ENCODE assay signal across 1 cellular context in the genomic region with DNA sequence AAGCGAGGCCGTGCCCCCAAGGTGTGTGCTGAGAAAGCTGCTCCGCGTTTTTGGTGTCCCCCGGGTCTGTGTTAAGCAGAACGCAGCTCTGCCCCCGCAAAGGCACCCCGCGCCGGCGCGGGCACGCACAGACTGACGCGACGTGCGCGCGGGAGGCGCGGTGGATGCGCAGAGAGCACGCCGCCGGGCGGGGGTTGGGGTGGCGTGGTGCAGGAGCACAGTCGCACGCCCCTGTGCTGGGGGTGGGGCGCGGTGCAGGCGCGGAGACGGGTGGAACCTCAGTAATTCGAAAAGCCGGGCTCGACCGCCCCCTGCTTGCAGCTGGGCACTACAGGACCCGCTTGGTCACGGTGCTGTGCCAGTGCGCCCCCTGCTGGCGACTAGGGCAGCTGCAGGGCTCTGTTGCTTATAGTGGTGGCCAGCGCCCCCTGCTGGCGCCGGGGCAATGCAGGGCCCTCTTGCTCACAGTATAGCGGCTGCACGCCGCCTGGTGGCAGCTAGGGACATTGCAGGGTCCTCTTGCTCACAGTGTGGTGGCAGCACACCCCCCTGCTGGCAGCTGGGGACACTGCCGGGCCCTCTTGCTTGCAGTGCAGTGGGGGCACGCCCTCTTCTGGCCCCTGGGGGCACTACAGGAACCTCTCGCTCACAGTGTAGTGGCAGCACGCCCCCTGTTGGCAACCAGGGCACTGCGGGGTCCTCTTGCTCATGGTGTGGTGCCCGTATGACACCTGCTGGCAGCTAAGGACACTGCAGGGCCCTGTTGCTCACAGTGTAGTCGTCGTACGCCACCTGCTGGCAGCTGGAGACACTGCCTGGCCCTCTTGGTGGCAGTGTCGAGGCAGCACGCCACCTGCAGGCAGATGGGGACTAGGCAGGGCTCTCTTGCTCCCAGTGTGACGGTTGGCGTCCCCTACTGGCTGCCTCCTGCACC.
TF ChIP-seq lines count a peak whose summit lies in the region.

No MANE protein-coding gene starts in this region.

TF ChIP-seq in HepG2, 621 proteins besides CTCF, POLR2A, EP300 and RAD21 (continued from another document):
- TF ChIP-seq, protein P1, sequence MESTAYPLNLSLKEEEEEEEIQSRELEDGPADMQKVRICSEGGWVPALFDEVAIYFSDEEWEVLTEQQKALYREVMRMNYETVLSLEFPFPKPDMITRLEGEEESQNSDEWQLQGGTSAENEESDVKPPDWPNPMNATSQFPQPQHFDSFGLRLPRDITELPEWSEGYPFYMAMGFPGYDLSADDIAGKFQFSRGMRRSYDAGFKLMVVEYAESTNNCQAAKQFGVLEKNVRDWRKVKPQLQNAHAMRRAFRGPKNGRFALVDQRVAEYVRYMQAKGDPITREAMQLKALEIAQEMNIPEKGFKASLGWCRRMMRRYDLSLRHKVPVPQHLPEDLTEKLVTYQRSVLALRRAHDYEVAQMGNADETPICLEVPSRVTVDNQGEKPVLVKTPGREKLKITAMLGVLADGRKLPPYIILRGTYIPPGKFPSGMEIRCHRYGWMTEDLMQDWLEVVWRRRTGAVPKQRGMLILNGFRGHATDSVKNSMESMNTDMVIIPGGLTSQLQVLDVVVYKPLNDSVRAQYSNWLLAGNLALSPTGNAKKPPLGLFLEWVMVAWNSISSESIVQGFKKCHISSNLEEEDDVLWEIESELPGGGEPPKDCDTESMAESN (CRISPR knock-in tag; conservative IDR thresholded peaks at IDR 0.05), result 0 out of 2 replicates have a peak, but pooled peaks have one; percentile 21
- TF ChIP-seq, protein P2, sequence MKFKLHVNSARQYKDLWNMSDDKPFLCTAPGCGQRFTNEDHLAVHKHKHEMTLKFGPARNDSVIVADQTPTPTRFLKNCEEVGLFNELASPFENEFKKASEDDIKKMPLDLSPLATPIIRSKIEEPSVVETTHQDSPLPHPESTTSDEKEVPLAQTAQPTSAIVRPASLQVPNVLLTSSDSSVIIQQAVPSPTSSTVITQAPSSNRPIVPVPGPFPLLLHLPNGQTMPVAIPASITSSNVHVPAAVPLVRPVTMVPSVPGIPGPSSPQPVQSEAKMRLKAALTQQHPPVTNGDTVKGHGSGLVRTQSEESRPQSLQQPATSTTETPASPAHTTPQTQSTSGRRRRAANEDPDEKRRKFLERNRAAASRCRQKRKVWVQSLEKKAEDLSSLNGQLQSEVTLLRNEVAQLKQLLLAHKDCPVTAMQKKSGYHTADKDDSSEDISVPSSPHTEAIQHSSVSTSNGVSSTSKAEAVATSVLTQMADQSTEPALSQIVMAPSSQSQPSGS (CRISPR knock-in tag; IDR thresholded peaks at IDR 0.05), result peak; percentile 28; the same call in 1 of the 2 replicates
- TF ChIP-seq GABPB1 (CRISPR knock-in tag; IDR thresholded peaks at IDR 0.05) (peak; percentile 37; the same call in 1 of the 2 replicates), SMC3 (IDR thresholded peaks at IDR 0.05; ENCODE audit: low read length) (0 out of 2 replicates have a peak, but pooled peaks have one; percentile 7), SALL1 (CRISPR knock-in tag; IDR thresholded peaks at IDR 0.05) (0 out of 2 replicates have a peak, but pooled peaks have one; percentile 11), HOXA3 (CRISPR knock-in tag; IDR thresholded peaks at IDR 0.05) (peak; percentile 72), CBX1 (IDR thresholded peaks at IDR 0.05; ENCODE audit: low read depth) (peak; percentile 22), SETDB1 (CRISPR knock-in tag; IDR thresholded peaks at IDR 0.05; ENCODE audit: borderline replicate concordance) (peak; percentile 100), STAG1 (CRISPR knock-in tag; IDR thresholded peaks at IDR 0.05) (peak; percentile 68), SAP130 (CRISPR knock-in tag; IDR thresholded peaks at IDR 0.05; ENCODE audit: low read depth) (peak; percentile 27; the same call in 1 of the 2 replicates), ZMYM4 (CRISPR knock-in tag; IDR thresholded peaks at IDR 0.05) (peak; percentile 63; the same call in 1 of the 2 replicates)
- TF ChIP-seq, protein P3, sequence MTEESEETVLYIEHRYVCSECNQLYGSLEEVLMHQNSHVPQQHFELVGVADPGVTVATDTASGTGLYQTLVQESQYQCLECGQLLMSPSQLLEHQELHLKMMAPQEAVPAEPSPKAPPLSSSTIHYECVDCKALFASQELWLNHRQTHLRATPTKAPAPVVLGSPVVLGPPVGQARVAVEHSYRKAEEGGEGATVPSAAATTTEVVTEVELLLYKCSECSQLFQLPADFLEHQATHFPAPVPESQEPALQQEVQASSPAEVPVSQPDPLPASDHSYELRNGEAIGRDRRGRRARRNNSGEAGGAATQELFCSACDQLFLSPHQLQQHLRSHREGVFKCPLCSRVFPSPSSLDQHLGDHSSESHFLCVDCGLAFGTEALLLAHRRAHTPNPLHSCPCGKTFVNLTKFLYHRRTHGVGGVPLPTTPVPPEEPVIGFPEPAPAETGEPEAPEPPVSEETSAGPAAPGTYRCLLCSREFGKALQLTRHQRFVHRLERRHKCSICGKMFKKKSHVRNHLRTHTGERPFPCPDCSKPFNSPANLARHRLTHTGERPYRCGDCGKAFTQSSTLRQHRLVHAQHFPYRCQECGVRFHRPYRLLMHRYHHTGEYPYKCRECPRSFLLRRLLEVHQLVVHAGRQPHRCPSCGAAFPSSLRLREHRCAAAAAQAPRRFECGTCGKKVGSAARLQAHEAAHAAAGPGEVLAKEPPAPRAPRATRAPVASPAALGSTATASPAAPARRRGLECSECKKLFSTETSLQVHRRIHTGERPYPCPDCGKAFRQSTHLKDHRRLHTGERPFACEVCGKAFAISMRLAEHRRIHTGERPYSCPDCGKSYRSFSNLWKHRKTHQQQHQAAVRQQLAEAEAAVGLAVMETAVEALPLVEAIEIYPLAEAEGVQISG (CRISPR knock-in tag; IDR thresholded peaks at IDR 0.05), result peak; percentile 29; the same call in 1 of the 2 replicates
- TF ChIP-seq, protein P4, sequence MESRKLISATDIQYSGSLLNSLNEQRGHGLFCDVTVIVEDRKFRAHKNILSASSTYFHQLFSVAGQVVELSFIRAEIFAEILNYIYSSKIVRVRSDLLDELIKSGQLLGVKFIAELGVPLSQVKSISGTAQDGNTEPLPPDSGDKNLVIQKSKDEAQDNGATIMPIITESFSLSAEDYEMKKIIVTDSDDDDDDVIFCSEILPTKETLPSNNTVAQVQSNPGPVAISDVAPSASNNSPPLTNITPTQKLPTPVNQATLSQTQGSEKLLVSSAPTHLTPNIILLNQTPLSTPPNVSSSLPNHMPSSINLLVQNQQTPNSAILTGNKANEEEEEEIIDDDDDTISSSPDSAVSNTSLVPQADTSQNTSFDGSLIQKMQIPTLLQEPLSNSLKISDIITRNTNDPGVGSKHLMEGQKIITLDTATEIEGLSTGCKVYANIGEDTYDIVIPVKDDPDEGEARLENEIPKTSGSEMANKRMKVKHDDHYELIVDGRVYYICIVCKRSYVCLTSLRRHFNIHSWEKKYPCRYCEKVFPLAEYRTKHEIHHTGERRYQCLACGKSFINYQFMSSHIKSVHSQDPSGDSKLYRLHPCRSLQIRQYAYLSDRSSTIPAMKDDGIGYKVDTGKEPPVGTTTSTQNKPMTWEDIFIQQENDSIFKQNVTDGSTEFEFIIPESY (CRISPR knock-in tag; IDR thresholded peaks at IDR 0.05), result peak; percentile 99
TF ChIP-seq in HepG2: peak in this region for 24; not testable (repeated sequence) for 597.
